In genomic region chr7:128879939-128880746, GRCh38 we compare ENCODE assay signal across 8 cellular contexts. TPM values are rescaled to one million over a fixed set of nuclear protein-coding genes. Genes with fewer than 3 reads are reported as not detected.
DNase-seq lines count a peak whose midpoint lies in the region; ATAC-seq and TF ChIP-seq lines count a peak whose summit lies in the region.

No MANE protein-coding gene starts in this region.

- H3K9me3 ChIP-seq in Caco-2 = no peaks in the 10 kb centered on the region
- no peaks in the 10 kb centered on the region for H3K9me3 ChIP-seq in RWPE2 (ENCODE audit: severe bottlenecking)

- no peaks in the 10 kb centered on the region for H3K27me3 Mint-ChIP-seq in Caco-2 (ENCODE audit: insufficient read depth, unreplicated experiment)

- peak; percentile 79 for ATAC-seq in RWPE2 (ENCODE audit: low read depth)
- no peak for ATAC-seq in GM21447 (IDR thresholded peaks at IDR 0.05; ENCODE audit: unreplicated experiment)
- no peak for ATAC-seq in HG02970 (IDR thresholded peaks at IDR 0.05; ENCODE audit: low FRiP score, unreplicated experiment)

- intact Hi-C loops in Caco-2 (cut with micrococcal nuclease; ENCODE audit: unreplicated experiment) = loop anchor here (1.0 to 10.0 kb wide), 7 partner anchors 11 to 408 kb away; partner anchors contain the start of genes CCDC136 and GARIN1A

- H3K4me1 Mint-ChIP-seq in Caco-2 (ENCODE audit: low read depth, unreplicated experiment) = no peaks in the 10 kb centered on the region

- no peak overlapping the region for H3K27ac ChIP-seq in RWPE2 (ENCODE audit: poor library complexity, severe bottlenecking)

- CTCF ChIA-PET in Caco-2 (lab: Charles Lee) = interaction anchor here (0.6 to 3.3 kb wide), 11 partner anchors 10 to 406 kb away, joined by 3 to 33 read pairs (median 4); partner anchors contain the start of genes ATP6V1F and GARIN1A

- no peak overlapping the region for H3K4me3 ChIP-seq in Caco-2 (ENCODE audit: low read depth, low read length)
- H3K4me3 ChIP-seq in RWPE2 (ENCODE audit: severe bottlenecking) = no peak overlapping the region

- no peak overlapping the region for H3K4me3 Mint-ChIP-seq in Caco-2 (ENCODE audit: unreplicated experiment)

- H3K36me3 ChIP-seq in Caco-2 (ENCODE audit: control insufficient read depth, insufficient read depth, low read length) = no peaks in the 10 kb centered on the region
- no peaks in the 10 kb centered on the region for H3K36me3 ChIP-seq in RWPE2 (ENCODE audit: low read depth)

- no peaks in the 10 kb centered on the region for H3K36me3 Mint-ChIP-seq in Caco-2 (ENCODE audit: insufficient read depth, unreplicated experiment)

- no peaks in the 10 kb centered on the region for H3K9me3 Mint-ChIP-seq in Caco-2 (ENCODE audit: unreplicated experiment)

- peak; percentile 89 to 96 for TF ChIP-seq CTCF in Caco-2 (IDR thresholded peaks at IDR 0.05; ENCODE audit: insufficient read depth in 1 of 2, low read depth in 1 of 2, low read length in 1 of 2, severe bottlenecking in 1 of 2, unreplicated experiment in 1 of 2)
- peak; percentile 76 for TF ChIP-seq CTCF in RWPE2 (IDR thresholded peaks at IDR 0.05; ENCODE audit: poor library complexity, severe bottlenecking)

- H3K4me1 ChIP-seq in Caco-2 = peaks cover 16% of the 10 kb centered on the region
- no peaks in the 10 kb centered on the region for H3K4me1 ChIP-seq in RWPE2 (ENCODE audit: insufficient read depth, poor library complexity, severe bottlenecking)

- POLR2A ChIA-PET in Caco-2 (lab: Charles Lee) = interaction anchor here (1.0 kb wide), 1 partner anchor 17 kb away, joined by 3 read pairs; the partner anchor contains the start of gene ATP6V1F

- BruUV-seq in Caco-2 (replicated peaks; lab: Mats Ljungman, UMichigan) = no TSS peak

- DNase-seq in Caco-2 (peak; percentile 77 to 87), HuH-7.5 (ENCODE audit: low spot score) (peak; percentile 97), RWPE2 (ENCODE audit: low spot score) (peak; percentile 70), fibroblast of gingiva (ENCODE audit: low read depth) (peak; percentile 36), occipital lobe (lab: John Stamatoyannopoulos, UW) (peak; percentile 51), activated gamma-delta T cell (lab: John Stamatoyannopoulos, UW) (no peak)

- no peaks in the 10 kb centered on the region for H3K27me3 ChIP-seq in Caco-2 (replicated peaks; ENCODE audit: control insufficient read depth, insufficient read depth, low read length)
- no peaks in the 10 kb centered on the region for H3K27me3 ChIP-seq in RWPE2 (ENCODE audit: insufficient read depth, poor library complexity, severe bottlenecking)

- no peak overlapping the region for H3K27ac Mint-ChIP-seq in Caco-2 (ENCODE audit: unreplicated experiment)

RNA-seq across cellular contexts. Expression of gene ATP6V1F, which starts 17.5 kb away (rescaled TPM):
- total RNA-seq in Caco-2 (2022) (162 and 168 TPM in 2 replicates), occipital lobe (61.8 TPM)

RNA-seq across cellular contexts. Expression of gene KCP, which starts 30.4 kb away (rescaled TPM):
- total RNA-seq in Caco-2 (2022) (0.23 and 0.50 TPM in 2 replicates), occipital lobe (0.16 TPM)

RNA-seq across cellular contexts. Expression of gene FLNC, which starts 49.9 kb away (rescaled TPM):
- total RNA-seq in Caco-2 (2022) (108 and 128 TPM in 2 replicates), occipital lobe (3.6 TPM)

RNA-seq across cellular contexts. Expression of gene IRF5, which starts 57.6 kb away (rescaled TPM):
- total RNA-seq in Caco-2 (2022) (1.2 and 1.8 TPM in 2 replicates), occipital lobe (1.6 TPM)

Comparison
In these comparisons a context has a peak if more than half of its experiments do, and no peak if none do; other contexts are left out.
1. RNA of gene FLNC, which starts 49.9 kb away (total RNA-seq): 108 to 128 TPM in Caco-2; 3.6 TPM in occipital lobe (single experiment); every median in the first group is over 10 times any median in the second.